Comparison of ENCODE assay signal across 18 cellular contexts in genomic region chr22:48045369-48045768, GRCh38.
DNase-seq lines count a peak whose midpoint lies in the region; ATAC-seq, FAIRE-seq and TF ChIP-seq lines count a peak whose summit lies in the region.
"Had no signal": no experiment of that assay in that cellular context is flagged by ENCODE, and none has a peak within 500 bp of the region (broad histone marks: within the 10 kb centered on the region; RNA-seq: fewer than 3 reads in every experiment).

No MANE protein-coding gene starts in this region.

- peak; percentile 42 to 65; a peak in 2 of 4 replicates for TF ChIP-seq EP300 in GM12878 (IDR thresholded peaks at IDR 0.05; ENCODE audit: borderline replicate concordance in 1 of 2, control insufficient read depth in 1 of 2, low read depth in 2 of 2, low read length in 2 of 2)

- H3K4me1 ChIP-seq in GM12878 (ENCODE audit: control insufficient read depth, insufficient read depth, low read length), result peaks cover 16% of the 10 kb centered on the region
- no peaks in the 10 kb centered on the region for H3K4me1 ChIP-seq in osteoblast (ENCODE audit: insufficient read depth, low read length)
- no peaks in the 10 kb centered on the region for H3K4me1 ChIP-seq in GM23338 (ENCODE audit: insufficient read depth)
- H3K4me1 ChIP-seq: colonic mucosa, foreskin keratinocyte, left lung, thyroid gland had no signal

- no peaks in the 10 kb centered on the region for H3K9me2 ChIP-seq in GM23338 (ENCODE audit: insufficient read depth)

- H3K79me2 ChIP-seq in GM12878 (ENCODE audit: control insufficient read depth, insufficient read depth, low read length) (no peaks in the 10 kb centered on the region), osteoblast (ENCODE audit: insufficient read depth, low read length) (no peaks in the 10 kb centered on the region), GM23338 (replicated peaks; ENCODE audit: insufficient read depth) (no peaks in the 10 kb centered on the region)

- H3K27me3 ChIP-seq in GM12878 (replicated peaks in 1 of 2; ENCODE audit: control insufficient read depth in 2 of 2, insufficient read depth in 2 of 2, low read length in 1 of 2), result no peaks in the 10 kb centered on the region
- H3K27me3 ChIP-seq in osteoblast (ENCODE audit: insufficient read depth, low read length), result no peaks in the 10 kb centered on the region
- no peaks in the 10 kb centered on the region for H3K27me3 ChIP-seq in GM23338 (ENCODE audit: insufficient read depth)
- H3K27me3 ChIP-seq: colonic mucosa, foreskin keratinocyte, ovary, thyroid gland had no signal

- H3K4me3 Mint-ChIP-seq in activated CD8-positive, alpha-beta memory T cell treated with anti-CD3 and anti-CD28 coated beads, Interleukin-2, amount 10 ng/mL, durations not matched to agents 7 days and 5 days, result no peak overlapping the region
- H3K4me3 Mint-ChIP-seq in GM23338, result no peak overlapping the region

- intact Hi-C loops in GM12878 (cut with micrococcal nuclease; ENCODE audit: unreplicated experiment), result loop anchor here (1.0 kb wide), 1 partner anchor 53 kb away; no protein-coding TSS in a partner anchor

- CTCF ChIA-PET in GM12878 (lab: Yijun Ruan, JAX), result no interaction called here
- CTCF ChIA-PET in activated CD8-positive, alpha-beta memory T cell treated with anti-CD3 and anti-CD28 coated beads, Interleukin-2, amount 10 ng/mL, durations not matched to agents 7 days and 5 days (lab: Charles Lee), result no interaction called here

- TF ChIP-seq CTCF in GM13976 (IDR thresholded peaks at IDR 0.05; ENCODE audit: borderline replicate concordance, control extremely low read depth, extremely low read depth, insufficient read depth, missing control alignments), result no peak
- no peak for TF ChIP-seq CTCF in GM20000 (IDR thresholded peaks at IDR 0.05; ENCODE audit: extremely low read depth, missing control alignments)
- no peak for TF ChIP-seq CTCF in GM12878 (IDR thresholded peaks at IDR 0.05 in 2 of 3, conservative IDR thresholded peaks at IDR 0.05 in 1 of 3; ENCODE audit: control insufficient read depth in 2 of 3, extremely low read depth in 1 of 3, insufficient read depth in 1 of 3, low read depth in 3 of 3, low read length in 3 of 3)
- no peak for TF ChIP-seq CTCF in osteoblast (IDR thresholded peaks at IDR 0.05; ENCODE audit: extremely low read depth, low read depth, low read length)
- no peak for TF ChIP-seq CTCF in GM23338 (conservative IDR thresholded peaks at IDR 0.05; ENCODE audit: low read depth in 2 of 2)

- H4K20me1 ChIP-seq in GM12878 (ENCODE audit: control insufficient read depth, insufficient read depth) (no peaks in the 10 kb centered on the region), osteoblast (ENCODE audit: insufficient read depth, low read length) (no peaks in the 10 kb centered on the region), GM23338 (replicated peaks; ENCODE audit: insufficient read depth) (no peaks in the 10 kb centered on the region)

- H3K27me3 Mint-ChIP-seq in activated CD8-positive, alpha-beta memory T cell treated with anti-CD3 and anti-CD28 coated beads, Interleukin-2, amount 10 ng/mL, durations not matched to agents 7 days and 5 days, result peaks cover 34% of the 10 kb centered on the region
- peaks cover 3% of the 10 kb centered on the region for H3K27me3 Mint-ChIP-seq in GM23338 (ENCODE audit: insufficient read depth, low read depth, poor library complexity)

- no peak overlapping the region; the same call in 1 of the 2 replicates for H2AFZ ChIP-seq in GM12878 (ENCODE audit: control insufficient read depth, low read depth, low read length)
- H2AFZ ChIP-seq in osteoblast (ENCODE audit: low read length), result no peak overlapping the region
- H2AFZ ChIP-seq in GM23338, result no peak overlapping the region

- in situ Hi-C loops in GM13976 (cut with MboI; ENCODE audit: low sequenced_read_pairs, unreplicated experiment), result no loop called here
- in situ Hi-C loops in GM12878 (cut with MboI), result no loop called here

- H3K4me2 ChIP-seq in GM12878 (ENCODE audit: control insufficient read depth, insufficient read depth) (peak overlapping the region; percentile 78), osteoblast (ENCODE audit: insufficient read depth, low read length) (no peak overlapping the region), GM23338 (no peak overlapping the region)

- no peak overlapping the region; the same call in 1 of the 2 replicates for H3K9ac ChIP-seq in GM12878 (ENCODE audit: control insufficient read depth, insufficient read depth, low read length)

- H3K36me3 ChIP-seq in GM12878 (ENCODE audit: control insufficient read depth in 2 of 2, insufficient read depth in 2 of 2, low read length in 1 of 2) (no peaks in the 10 kb centered on the region), osteoblast (ENCODE audit: insufficient read depth, low read length) (no peaks in the 10 kb centered on the region), GM23338 (ENCODE audit: insufficient read depth) (no peaks in the 10 kb centered on the region)
- H3K36me3 ChIP-seq: colonic mucosa, left lung, ovary, thyroid gland had no signal

- H3K9me3 Mint-ChIP-seq in activated CD8-positive, alpha-beta memory T cell treated with anti-CD3 and anti-CD28 coated beads, Interleukin-2, amount 10 ng/mL, durations not matched to agents 7 days and 5 days (ENCODE audit: low read depth), result no peaks in the 10 kb centered on the region
- H3K9me3 Mint-ChIP-seq in GM23338, result no peaks in the 10 kb centered on the region
- H3K9me3 Mint-ChIP-seq: activated naive CD4-positive, alpha-beta T cell treated with anti-CD3 and anti-CD28 coated beads, Interleukin-2, amount 50 U/mL, for 72 hours had no signal

- RAD21 ChIA-PET in GM12878 (lab: Charles Lee; ENCODE audit: unreplicated experiment), result no interaction called here

- H3K27ac Mint-ChIP-seq in activated CD8-positive, alpha-beta memory T cell treated with anti-CD3 and anti-CD28 coated beads, Interleukin-2, amount 10 ng/mL, durations not matched to agents 7 days and 5 days, result no peak overlapping the region
- H3K27ac Mint-ChIP-seq in GM23338, result no peak overlapping the region
- H3K27ac Mint-ChIP-seq: activated naive CD4-positive, alpha-beta T cell treated with anti-CD3 and anti-CD28 coated beads, Interleukin-2, amount 50 U/mL, for 72 hours had no signal

- H3K4me3 ChIP-seq in GM12878 (no peak overlapping the region), osteoblast (ENCODE audit: insufficient read depth, low read length) (no peak overlapping the region), GM23338 (no peak overlapping the region)
- H3K4me3 ChIP-seq: colonic mucosa, left lung, ovary, thyroid gland had no signal

- TF ChIP-seq RAD21 in GM12878 (IDR thresholded peaks at IDR 0.05; ENCODE audit: insufficient read depth, low read depth, low read length), result no peak

- H3K4me1 Mint-ChIP-seq in activated CD8-positive, alpha-beta memory T cell treated with anti-CD3 and anti-CD28 coated beads, Interleukin-2, amount 10 ng/mL, durations not matched to agents 7 days and 5 days, result peaks cover 8% of the 10 kb centered on the region
- H3K4me1 Mint-ChIP-seq in GM23338, result peaks cover 5% of the 10 kb centered on the region

- DNase-seq in GM13976 (ENCODE audit: low spot score) (peak; percentile 46), GM20000 (ENCODE audit: low spot score) (peak; percentile 42), GM12878 (ENCODE audit: low read depth, low spot score) (peak; percentile 64), osteoblast (ENCODE audit: insufficient read length, low spot score, missing footprints) (no peak), GM23338 (ENCODE audit: low spot score) (no peak)
- DNase-seq in activated CD8-positive, alpha-beta memory T cell treated with anti-CD3 and anti-CD28 coated beads, Interleukin-2, amount 10 ng/mL, durations not matched to agents 7 days and 5 days, result no peak
- DNase-seq in effector CD4-positive, alpha-beta T cell, result no peak
- DNase-seq: activated CD4-positive, alpha-beta T cell treated with anti-CD3 and anti-CD28 coated beads for 48 hours; colonic mucosa; foreskin keratinocyte; left lung; NCI-H510A; ovary; stimulated activated CD4-positive, alpha-beta T cell treated with anti-CD3 and anti-CD28 coated beads, Interleukin-4, amount 100 ng/mL, for 4 hours had no signal

- H3F3A ChIP-seq in GM23338 (replicated peaks; ENCODE audit: low read depth), result no peaks in the 10 kb centered on the region

- H3K9me3 ChIP-seq in GM12878 (replicated peaks; ENCODE audit: control insufficient read depth, insufficient read depth, low read length), result no peaks in the 10 kb centered on the region
- peaks cover 2% of the 10 kb centered on the region for H3K9me3 ChIP-seq in osteoblast (ENCODE audit: low read depth, low read length)
- H3K9me3 ChIP-seq: colonic mucosa, left lung, ovary, thyroid gland had no signal

- no peaks in the 10 kb centered on the region for H3K36me3 Mint-ChIP-seq in activated CD8-positive, alpha-beta memory T cell treated with anti-CD3 and anti-CD28 coated beads, Interleukin-2, amount 10 ng/mL, durations not matched to agents 7 days and 5 days
- no peaks in the 10 kb centered on the region for H3K36me3 Mint-ChIP-seq in GM23338 (ENCODE audit: low read depth)
- H3K36me3 Mint-ChIP-seq: activated naive CD4-positive, alpha-beta T cell treated with anti-CD3 and anti-CD28 coated beads, Interleukin-2, amount 50 U/mL, for 72 hours had no signal

- SMC1A ChIA-PET in GM12878 (lab: Charles Lee; ENCODE audit: uncharacterized antibody, unreplicated experiment), result interaction anchor here (1.7 kb wide), 1 partner anchor 54 kb away, joined by 4 read pairs; no protein-coding TSS in a partner anchor

- 7% methylated on average over 4 of the region's 4 CpGs for WGBS in GM12878 (ENCODE audit: insufficient coverage, insufficient replicate concordance, low lambda C conversion rate, missing lambda C conversion rate)

- POLR2A ChIA-PET in GM12878 (lab: Charles Lee), result interaction anchor here (0.7 kb wide), 1 partner anchor 28 kb away, joined by 3 read pairs; no protein-coding TSS in a partner anchor

- H3K27ac ChIP-seq in GM12878 (ENCODE audit: control insufficient read depth, insufficient read depth), result peak overlapping the region; percentile 18; the same call in 1 of the 2 replicates
- no peak overlapping the region for H3K27ac ChIP-seq in osteoblast (ENCODE audit: low read depth, low read length)
- no peak overlapping the region for H3K27ac ChIP-seq in GM23338 (ENCODE audit: low read depth)
- H3K27ac ChIP-seq: colonic mucosa, foreskin keratinocyte, left lung, ovary, thyroid gland had no signal

- TF ChIP-seq POLR2A in GM12878 (IDR thresholded peaks at IDR 0.05; ENCODE audit: low read depth, low read length), result no peak

- ATAC-seq in HG03039 (IDR thresholded peaks at IDR 0.05; ENCODE audit: unreplicated experiment) (peak; percentile 58), GM12878 (peak; percentile 94), GM23338 (no peak)
- no peak for ATAC-seq in activated CD8-positive, alpha-beta memory T cell treated with anti-CD3 and anti-CD28 coated beads, Interleukin-2, amount 10 ng/mL, durations not matched to agents 7 days and 5 days
- ATAC-seq: activated naive CD4-positive, alpha-beta T cell treated with anti-CD3 and anti-CD28 coated beads, Interleukin-2, amount 50 U/mL, for 72 hours; foreskin keratinocyte; left lung; SK-N-SH treated with all-trans-retinoic acid at 6 μM for 48 hours had no signal

- peak; percentile 94 for FAIRE-seq in GM12878 (lab: Jason Lieb, UNC)

- BruUV-seq in GM12878 (replicated peaks; lab: Mats Ljungman, UMichigan), result no TSS peak

TF ChIP-seq in GM12878, 131 proteins besides CTCF, POLR2A, EP300 and RAD21 (continues in another document):
- no peak for TF ChIP-seq NFYA (IDR thresholded peaks at IDR 0.05; ENCODE audit: borderline replicate concordance, low read depth, low read length)

TF ChIP-seq in GM23338, 12 proteins besides CTCF, POLR2A, EP300 and RAD21 (continues in another document):
- no peak for TF ChIP-seq ZNF331 (CRISPR knock-in tag; IDR thresholded peaks at IDR 0.05; ENCODE audit: low read depth)

Comparison
In these comparisons a context has a peak if more than half of its experiments do, and no peak if none do; other contexts are left out.
1. DNase-seq: peak in GM13976 (single experiment), GM20000 (single experiment) and GM12878 (single experiment); none in osteoblast (single experiment), activated CD8-positive, alpha-beta memory T cell treated with anti-CD3 and anti-CD28 coated beads, Interleukin-2, amount 10 ng/mL, durations not matched to agents 7 days and 5 days (single experiment), effector CD4-positive, alpha-beta T cell (single experiment) and GM23338 (single experiment).
2. ATAC-seq: peak in HG03039 (single experiment) and GM12878 (single experiment); none in activated CD8-positive, alpha-beta memory T cell treated with anti-CD3 and anti-CD28 coated beads, Interleukin-2, amount 10 ng/mL, durations not matched to agents 7 days and 5 days (single experiment) and GM23338 (single experiment).